In the genomic region with DNA sequence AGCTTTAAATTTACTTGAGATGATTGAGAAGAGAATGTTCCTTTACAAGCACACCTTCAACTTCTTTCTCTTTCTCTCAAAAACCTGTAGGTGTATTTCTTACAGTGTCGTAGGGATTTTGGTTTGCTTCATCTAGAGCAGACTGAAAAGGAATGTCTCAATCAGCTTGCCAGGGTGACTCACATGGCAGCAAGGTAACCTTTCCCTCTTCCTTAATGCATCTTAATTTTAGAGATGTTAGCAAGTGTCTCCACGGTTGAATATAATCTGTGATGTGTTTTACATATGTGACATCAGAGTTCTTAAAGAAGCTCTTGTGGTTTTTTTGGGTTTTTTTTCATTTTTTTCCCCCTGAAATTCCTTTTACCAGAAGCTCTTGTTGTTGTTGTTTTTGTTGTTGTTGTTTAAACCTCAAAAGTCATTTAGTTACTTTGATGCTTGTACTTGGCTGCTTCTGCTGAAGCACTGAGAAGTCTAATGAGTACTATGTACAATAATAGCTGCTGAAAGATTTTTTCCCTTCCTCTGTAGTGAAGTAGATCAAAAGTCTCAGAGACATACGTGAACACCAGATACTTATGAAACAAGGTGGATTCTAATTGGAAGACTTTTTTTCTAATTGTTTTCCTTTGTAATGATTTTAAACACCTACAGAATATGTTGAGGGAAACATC, we compare ENCODE assay signal across 23 cellular contexts.
DNase-seq lines count a peak whose midpoint lies in the region; ATAC-seq, FAIRE-seq and TF ChIP-seq lines count a peak whose summit lies in the region.
"Had no signal": no experiment of that assay in that cellular context is flagged by ENCODE, and none has a peak within 500 bp of the region (broad histone marks: within the 10 kb centered on the region; RNA-seq: fewer than 3 reads in every experiment).

No MANE protein-coding gene starts in this region.

- peaks cover 5% of the 10 kb centered on the region for H3K4me1 Mint-ChIP-seq in stimulated activated naive CD8-positive, alpha-beta T cell treated with anti-CD3 and anti-CD28 coated beads, Interleukin-15, amount 100 ng/mL, for 72 hours

- DNase-seq in GM12865 (ENCODE audit: low read depth), result peak; percentile 5
- DNase-seq in bronchial epithelial cell (ENCODE audit: low read depth), result peak; percentile 13
- no peak for DNase-seq in GDM1 (lab: John Stamatoyannopoulos, UW)
- DNase-seq in DMS114 treated with DMSO at 0.1 percent for 48 hours (lab: John Stamatoyannopoulos, UW; ENCODE audit: unreplicated experiment), result no peak
- no peak for DNase-seq in stimulated activated naive CD8-positive, alpha-beta T cell treated with anti-CD3 and anti-CD28 coated beads, Interleukin-15, amount 100 ng/mL, for 72 hours
- DNase-seq: activated gamma-delta T cell; DMS153; effector CD4-positive, alpha-beta T cell; heart right ventricle; KG1; NCI-H1436; NCI-H2081 treated with DMSO at 0.1 percent for 48 hours; NCI-H446; NCI-H774; nephron progenitor cell; ovary; right cardiac atrium; stimulated activated CD4-positive, alpha-beta T cell treated with anti-CD3 and anti-CD28 coated beads, Interleukin-2, amount 100 ng/mL, for 24 hours had no signal

- H3K27me3 ChIP-seq in bronchial epithelial cell (ENCODE audit: control insufficient read depth, insufficient read depth, low read length), result no peaks in the 10 kb centered on the region
- H3K27me3 ChIP-seq: heart right ventricle, ovary had no signal

- H3K4me3 Mint-ChIP-seq in stimulated activated naive CD8-positive, alpha-beta T cell treated with anti-CD3 and anti-CD28 coated beads, Interleukin-15, amount 100 ng/mL, for 72 hours, result no peak overlapping the region
- H3K4me3 Mint-ChIP-seq: nephron progenitor cell, type B pancreatic cell had no signal

- no peak for FAIRE-seq in bronchial epithelial cell (lab: Jason Lieb, UNC)
- FAIRE-seq: colon, TTC549 had no signal

- TF ChIP-seq CTCF in GM12865 (IDR thresholded peaks at IDR 0.05; ENCODE audit: insufficient read depth, low read depth, low read length, missing control alignments), result no peak
- TF ChIP-seq CTCF in bronchial epithelial cell (IDR thresholded peaks at IDR 0.05; ENCODE audit: insufficient read depth, low read length, severe bottlenecking), result no peak

- H3K9me3 Mint-ChIP-seq in stimulated activated naive CD8-positive, alpha-beta T cell treated with anti-CD3 and anti-CD28 coated beads, Interleukin-15, amount 100 ng/mL, for 72 hours, result no peaks in the 10 kb centered on the region
- H3K9me3 Mint-ChIP-seq: nephron progenitor cell, type B pancreatic cell had no signal

- H3K36me3 ChIP-seq in bronchial epithelial cell (ENCODE audit: control insufficient read depth, insufficient read depth, low read length), result no peaks in the 10 kb centered on the region
- H3K36me3 ChIP-seq: ovary had no signal

- H3K27ac Mint-ChIP-seq in stimulated activated naive CD8-positive, alpha-beta T cell treated with anti-CD3 and anti-CD28 coated beads, Interleukin-15, amount 100 ng/mL, for 72 hours, result no peak overlapping the region
- H3K27ac Mint-ChIP-seq: nephron progenitor cell, type B pancreatic cell had no signal

- H3K4me3 ChIP-seq in GM12865 (ENCODE audit: low read depth, low read length), result no peak overlapping the region
- H3K4me3 ChIP-seq in bronchial epithelial cell (ENCODE audit: low read depth, low read length), result no peak overlapping the region
- H3K4me3 ChIP-seq: heart right ventricle, ovary had no signal

- ATAC-seq in GM19395 (IDR thresholded peaks at IDR 0.05; ENCODE audit: unreplicated experiment) (peak; percentile 46), HG02884 (IDR thresholded peaks at IDR 0.05; ENCODE audit: unreplicated experiment) (peak; percentile 43)
- ATAC-seq in stimulated activated naive CD8-positive, alpha-beta T cell treated with anti-CD3 and anti-CD28 coated beads, Interleukin-15, amount 100 ng/mL, for 72 hours, result no peak
- ATAC-seq: heart right ventricle, right cardiac atrium had no signal

- no peaks in the 10 kb centered on the region for H3K27me3 Mint-ChIP-seq in stimulated activated naive CD8-positive, alpha-beta T cell treated with anti-CD3 and anti-CD28 coated beads, Interleukin-15, amount 100 ng/mL, for 72 hours
- H3K27me3 Mint-ChIP-seq: type B pancreatic cell had no signal

Comparison
In these comparisons a context has a peak if more than half of its experiments do, and no peak if none do; other contexts are left out.
1. DNase-seq: peak in GM12865 (single experiment) and bronchial epithelial cell (single experiment); none in GDM1 (single experiment), DMS114 treated with DMSO at 0.1 percent for 48 hours (single experiment) and stimulated activated naive CD8-positive, alpha-beta T cell treated with anti-CD3 and anti-CD28 coated beads, Interleukin-15, amount 100 ng/mL, for 72 hours (0 of 2).